Comparison of ENCODE assay signal across 2 cellular contexts in the genomic region with DNA sequence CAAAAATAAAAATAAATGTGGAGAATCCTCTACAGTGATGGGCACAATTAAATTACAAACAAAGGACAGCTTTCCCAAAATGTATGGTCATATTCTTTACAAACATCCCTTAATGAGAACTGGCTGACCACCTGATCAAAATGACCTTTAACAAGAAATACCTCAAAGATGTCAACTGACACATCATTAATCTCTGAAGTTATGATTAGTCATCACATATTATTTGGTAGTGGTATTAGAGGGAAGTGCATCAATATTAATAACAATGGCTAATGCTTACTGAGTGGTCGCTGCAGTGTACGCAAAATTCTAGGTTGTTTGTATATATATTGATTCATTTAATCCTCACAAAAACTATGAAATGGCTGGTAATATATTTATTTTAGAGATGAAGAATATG.
TF ChIP-seq lines count a peak whose summit lies in the region.

No MANE protein-coding gene starts in this region.

TF ChIP-seq in HepG2, 621 proteins besides CTCF, POLR2A, EP300 and RAD21 (continued from another document):
- TF ChIP-seq KDM4B (CRISPR knock-in tag; IDR thresholded peaks at IDR 0.05) (no peak), PTBP1 (IDR thresholded peaks at IDR 0.05; ENCODE audit: low read depth, low read length, poor library complexity, severe bottlenecking) (no peak), MAFK (conservative IDR thresholded peaks at IDR 0.05 in 1 of 2, IDR thresholded peaks at IDR 0.05 in 1 of 2; ENCODE audit: low read length in 2 of 2) (peak; percentile 56 to 63), AKNA (CRISPR knock-in tag; IDR thresholded peaks at IDR 0.05; ENCODE audit: borderline replicate concordance) (no peak), SMAD1 (CRISPR knock-in tag; IDR thresholded peaks at IDR 0.05; ENCODE audit: borderline replicate concordance, low read depth) (no peak), NFYC (CRISPR knock-in tag; IDR thresholded peaks at IDR 0.05) (no peak), RARG (CRISPR knock-in tag; IDR thresholded peaks at IDR 0.05; ENCODE audit: low read depth) (no peak), FOXM1 (CRISPR knock-in tag; IDR thresholded peaks at IDR 0.05) (no peak), ZNF18 (CRISPR knock-in tag; IDR thresholded peaks at IDR 0.05; ENCODE audit: insufficient replicate concordance) (no peak), ZSCAN21 (CRISPR knock-in tag; IDR thresholded peaks at IDR 0.05; ENCODE audit: borderline replicate concordance) (no peak), ZNF274 (CRISPR knock-in tag; IDR thresholded peaks at IDR 0.05) (no peak), ZMYM2 (CRISPR knock-in tag; IDR thresholded peaks at IDR 0.05) (no peak), MAFF (IDR thresholded peaks at IDR 0.05; ENCODE audit: low read depth, low read length) (peak; percentile 62; the same call in 1 of the 2 replicates), AGO1 (IDR thresholded peaks at IDR 0.05; ENCODE audit: low read depth, low read length, poor library complexity, severe bottlenecking) (no peak), ZKSCAN5 (CRISPR knock-in tag; IDR thresholded peaks at IDR 0.05) (no peak)
- TF ChIP-seq, protein P1, sequence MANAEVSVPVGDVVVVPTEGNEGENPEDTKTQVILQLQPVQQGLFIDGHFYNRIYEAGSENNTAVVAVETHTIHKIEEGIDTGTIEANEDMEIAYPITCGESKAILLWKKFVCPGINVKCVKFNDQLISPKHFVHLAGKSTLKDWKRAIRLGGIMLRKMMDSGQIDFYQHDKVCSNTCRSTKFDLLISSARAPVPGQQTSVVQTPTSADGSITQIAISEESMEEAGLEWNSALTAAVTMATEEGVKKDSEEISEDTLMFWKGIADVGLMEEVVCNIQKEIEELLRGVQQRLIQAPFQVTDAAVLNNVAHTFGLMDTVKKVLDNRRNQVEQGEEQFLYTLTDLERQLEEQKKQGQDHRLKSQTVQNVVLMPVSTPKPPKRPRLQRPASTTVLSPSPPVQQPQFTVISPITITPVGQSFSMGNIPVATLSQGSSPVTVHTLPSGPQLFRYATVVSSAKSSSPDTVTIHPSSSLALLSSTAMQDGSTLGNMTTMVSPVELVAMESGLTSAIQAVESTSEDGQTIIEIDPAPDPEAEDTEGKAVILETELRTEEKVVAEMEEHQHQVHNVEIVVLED (CRISPR knock-in tag; IDR thresholded peaks at IDR 0.05; ENCODE audit: borderline replicate concordance) = no peak

TF ChIP-seq in GM12878, 131 proteins besides CTCF, POLR2A, EP300 and RAD21 (continued from another document):
- no peak for TF ChIP-seq NR2C1 (IDR thresholded peaks at IDR 0.05)
- no peak for TF ChIP-seq CBFB (IDR thresholded peaks at IDR 0.05; ENCODE audit: low read depth)
- TF ChIP-seq TCF7 (IDR thresholded peaks at IDR 0.05; ENCODE audit: borderline replicate concordance) = no peak
- no peak for TF ChIP-seq ZNF274 (IDR thresholded peaks at IDR 0.05; ENCODE audit: insufficient read depth, insufficient read length)
- TF ChIP-seq POU2F2 (IDR thresholded peaks at IDR 0.05; ENCODE audit: borderline replicate concordance, low read depth, low read length) = no peak
- no peak for TF ChIP-seq BMI1 (IDR thresholded peaks at IDR 0.05; ENCODE audit: borderline replicate concordance)
- TF ChIP-seq MXI1 (IDR thresholded peaks at IDR 0.05; ENCODE audit: low read depth, low read length) = no peak
- TF ChIP-seq IKZF1 (conservative IDR thresholded peaks at IDR 0.05) = no peak
- no peak for TF ChIP-seq ZBTB11 (CRISPR knock-in tag; IDR thresholded peaks at IDR 0.05)
- TF ChIP-seq BHLHE40 (IDR thresholded peaks at IDR 0.05; ENCODE audit: borderline replicate concordance in 1 of 2, low read depth in 2 of 2, low read length in 1 of 2) = no peak
- TF ChIP-seq BRCA1 (IDR thresholded peaks at IDR 0.05; ENCODE audit: low read depth, low read length) = no peak
- TF ChIP-seq NFYA (IDR thresholded peaks at IDR 0.05; ENCODE audit: borderline replicate concordance, low read depth, low read length) = no peak
